In the genomic region with DNA sequence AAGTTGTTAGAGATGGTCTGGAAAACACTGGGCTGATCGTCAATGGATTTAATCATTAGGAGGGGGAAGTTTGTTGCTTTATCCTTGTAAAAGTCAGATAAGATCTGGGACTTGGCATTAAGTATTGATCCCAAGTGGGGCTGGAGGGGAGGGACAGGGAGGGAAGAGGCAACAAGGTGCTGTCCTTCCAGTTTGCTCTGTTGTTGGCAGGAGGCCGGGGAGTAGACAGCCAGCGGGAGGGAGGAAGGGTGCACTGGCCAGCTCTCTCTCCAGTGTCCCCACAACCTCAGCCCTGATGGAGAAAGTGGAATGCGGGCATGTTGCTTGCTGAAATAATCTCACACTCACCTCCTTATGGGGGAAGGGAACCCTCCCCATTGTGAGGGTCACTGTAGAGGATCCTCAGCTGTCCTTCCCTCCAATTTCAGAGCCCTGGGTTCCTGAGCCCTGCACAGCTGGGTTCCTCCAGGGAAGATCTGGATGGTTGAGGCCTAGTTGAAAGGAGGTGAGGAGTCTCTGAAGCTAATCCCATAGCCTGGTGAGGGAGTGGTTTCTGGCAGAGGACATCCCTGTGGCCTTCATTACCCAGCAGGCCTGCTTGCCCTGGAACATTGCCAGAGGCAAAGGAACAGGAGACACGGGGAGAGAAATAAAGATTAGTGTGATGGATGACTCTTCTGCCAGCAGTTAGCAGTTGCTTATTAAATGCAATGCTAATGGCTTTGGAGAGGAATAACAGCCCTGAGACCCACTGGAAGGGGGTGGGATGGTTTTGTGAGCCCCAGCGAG, we compare ENCODE assay signal across 11 cellular contexts.
DNase-seq lines count a peak whose midpoint lies in the region; ATAC-seq and TF ChIP-seq lines count a peak whose summit lies in the region.
"Had no signal": no experiment of that assay in that cellular context is flagged by ENCODE, and none has a peak within 500 bp of the region (broad histone marks: within the 10 kb centered on the region; RNA-seq: fewer than 3 reads in every experiment).

No MANE protein-coding gene starts in this region.

- H3K36me3 ChIP-seq in thyroid gland, result no peaks in the 10 kb centered on the region
- H3K36me3 ChIP-seq: ascending aorta, MG63 had no signal

- WGBS in thyroid gland, 2 donors, result 67 to 70% methylated on average over 6 of the region's 6 CpGs

- no peak for TF ChIP-seq POLR2A in thyroid gland (IDR thresholded peaks at IDR 0.05)

- CTCF ChIA-PET in activated naive CD4-positive, alpha-beta T cell treated with anti-CD3 and anti-CD28 coated beads, Interleukin-2, amount 10 ng/mL, durations not matched to agents 7 days and 5 days (lab: Charles Lee), result interaction anchor here (1.4 kb wide), 1 partner anchor 13 kb away, joined by 3 read pairs; no protein-coding TSS in a partner anchor
- CTCF ChIA-PET in activated CD8-positive, alpha-beta T cell treated with anti-CD3 and anti-CD28 coated beads, Interleukin-2, amount 10 ng/mL, durations not matched to agents 7 days and 5 days (lab: Charles Lee), result no interaction called here

- H3K4me3 Mint-ChIP-seq in activated naive CD4-positive, alpha-beta T cell treated with anti-CD3 and anti-CD28 coated beads, Interleukin-2, amount 50 U/mL, for 24 hours, result no peak overlapping the region
- H3K4me3 Mint-ChIP-seq in activated naive CD4-positive, alpha-beta T cell treated with anti-CD3 and anti-CD28 coated beads, Interleukin-2, amount 10 ng/mL, durations not matched to agents 7 days and 5 days, result no peak overlapping the region
- no peak overlapping the region for H3K4me3 Mint-ChIP-seq in endothelial cell (ENCODE audit: unreplicated experiment)
- no peak overlapping the region for H3K4me3 Mint-ChIP-seq in activated CD8-positive, alpha-beta T cell treated with anti-CD3 and anti-CD28 coated beads, Interleukin-2, amount 10 ng/mL, durations not matched to agents 7 days and 5 days
- H3K4me3 Mint-ChIP-seq: natural killer cell had no signal

- no peaks in the 10 kb centered on the region for H3K27me3 ChIP-seq in thyroid gland
- H3K27me3 ChIP-seq: ascending aorta, MG63 had no signal

- no peaks in the 10 kb centered on the region for H3K36me3 Mint-ChIP-seq in activated naive CD4-positive, alpha-beta T cell treated with anti-CD3 and anti-CD28 coated beads, Interleukin-2, amount 50 U/mL, for 24 hours
- H3K36me3 Mint-ChIP-seq in activated naive CD4-positive, alpha-beta T cell treated with anti-CD3 and anti-CD28 coated beads, Interleukin-2, amount 10 ng/mL, durations not matched to agents 7 days and 5 days, result peaks cover 2% of the 10 kb centered on the region
- peaks cover 10% of the 10 kb centered on the region for H3K36me3 Mint-ChIP-seq in endothelial cell (ENCODE audit: low read depth, unreplicated experiment)
- H3K36me3 Mint-ChIP-seq in activated CD8-positive, alpha-beta T cell treated with anti-CD3 and anti-CD28 coated beads, Interleukin-2, amount 10 ng/mL, durations not matched to agents 7 days and 5 days (ENCODE audit: low read depth), result peaks cover 17% of the 10 kb centered on the region
- H3K36me3 Mint-ChIP-seq: natural killer cell had no signal

- no peak for TF ChIP-seq CTCF in endothelial cell (IDR thresholded peaks at IDR 0.05; ENCODE audit: unreplicated experiment)
- TF ChIP-seq CTCF in thyroid gland (IDR thresholded peaks at IDR 0.05), result no peak

- H3K4me3 ChIP-seq in thyroid gland (replicated peaks in 1 of 3), result no peak overlapping the region
- H3K4me3 ChIP-seq: ascending aorta, MG63 had no signal

- peaks cover 50% of the 10 kb centered on the region for H3K4me1 Mint-ChIP-seq in activated naive CD4-positive, alpha-beta T cell treated with anti-CD3 and anti-CD28 coated beads, Interleukin-2, amount 50 U/mL, for 24 hours
- peaks cover 38% of the 10 kb centered on the region for H3K4me1 Mint-ChIP-seq in activated naive CD4-positive, alpha-beta T cell treated with anti-CD3 and anti-CD28 coated beads, Interleukin-2, amount 10 ng/mL, durations not matched to agents 7 days and 5 days
- peaks cover 42% of the 10 kb centered on the region for H3K4me1 Mint-ChIP-seq in endothelial cell (ENCODE audit: unreplicated experiment)
- H3K4me1 Mint-ChIP-seq in activated CD8-positive, alpha-beta T cell treated with anti-CD3 and anti-CD28 coated beads, Interleukin-2, amount 10 ng/mL, durations not matched to agents 7 days and 5 days (ENCODE audit: low read depth), result peaks cover 46% of the 10 kb centered on the region

- intact Hi-C loops in thyroid gland (cut with DNase I), result no loop called here

- peak overlapping the region; percentile 51 for H3K27ac Mint-ChIP-seq in activated naive CD4-positive, alpha-beta T cell treated with anti-CD3 and anti-CD28 coated beads, Interleukin-2, amount 50 U/mL, for 24 hours
- no peak overlapping the region for H3K27ac Mint-ChIP-seq in activated naive CD4-positive, alpha-beta T cell treated with anti-CD3 and anti-CD28 coated beads, Interleukin-2, amount 10 ng/mL, durations not matched to agents 7 days and 5 days
- H3K27ac Mint-ChIP-seq in endothelial cell (ENCODE audit: unreplicated experiment), result peak overlapping the region; percentile 40
- no peak overlapping the region for H3K27ac Mint-ChIP-seq in activated CD8-positive, alpha-beta T cell treated with anti-CD3 and anti-CD28 coated beads, Interleukin-2, amount 10 ng/mL, durations not matched to agents 7 days and 5 days
- H3K27ac Mint-ChIP-seq: natural killer cell had no signal

- no peak for DNase-seq in activated naive CD4-positive, alpha-beta T cell treated with anti-CD3 and anti-CD28 coated beads, Interleukin-2, amount 10 ng/mL, durations not matched to agents 7 days and 5 days
- peak; percentile 69 for DNase-seq in NCI-H446 treated with DMSO at 0.1 percent for 48 hours (lab: John Stamatoyannopoulos, UW)
- no peak for DNase-seq in endothelial cell (ENCODE audit: low spot score)
- DNase-seq in thyroid gland, result peak; percentile 36 to 51
- no peak for DNase-seq in activated CD8-positive, alpha-beta T cell treated with anti-CD3 and anti-CD28 coated beads, Interleukin-2, amount 10 ng/mL, durations not matched to agents 7 days and 5 days
- no peak for DNase-seq in ecto neural progenitor cell (ENCODE audit: low spot score)
- DNase-seq: MG63, natural killer cell had no signal

- H3K27me3 Mint-ChIP-seq in activated naive CD4-positive, alpha-beta T cell treated with anti-CD3 and anti-CD28 coated beads, Interleukin-2, amount 50 U/mL, for 24 hours, result no peaks in the 10 kb centered on the region
- no peaks in the 10 kb centered on the region for H3K27me3 Mint-ChIP-seq in activated naive CD4-positive, alpha-beta T cell treated with anti-CD3 and anti-CD28 coated beads, Interleukin-2, amount 10 ng/mL, durations not matched to agents 7 days and 5 days
- H3K27me3 Mint-ChIP-seq in endothelial cell (ENCODE audit: unreplicated experiment), result peaks cover 5% of the 10 kb centered on the region
- no peaks in the 10 kb centered on the region for H3K27me3 Mint-ChIP-seq in activated CD8-positive, alpha-beta T cell treated with anti-CD3 and anti-CD28 coated beads, Interleukin-2, amount 10 ng/mL, durations not matched to agents 7 days and 5 days (ENCODE audit: low read depth)

- H3K27ac ChIP-seq in thyroid gland, result no peak overlapping the region
- H3K27ac ChIP-seq: ascending aorta had no signal

- H3K9me3 Mint-ChIP-seq in activated naive CD4-positive, alpha-beta T cell treated with anti-CD3 and anti-CD28 coated beads, Interleukin-2, amount 50 U/mL, for 24 hours, result no peaks in the 10 kb centered on the region
- no peaks in the 10 kb centered on the region for H3K9me3 Mint-ChIP-seq in activated naive CD4-positive, alpha-beta T cell treated with anti-CD3 and anti-CD28 coated beads, Interleukin-2, amount 10 ng/mL, durations not matched to agents 7 days and 5 days
- H3K9me3 Mint-ChIP-seq in endothelial cell (ENCODE audit: unreplicated experiment), result no peaks in the 10 kb centered on the region
- no peaks in the 10 kb centered on the region for H3K9me3 Mint-ChIP-seq in activated CD8-positive, alpha-beta T cell treated with anti-CD3 and anti-CD28 coated beads, Interleukin-2, amount 10 ng/mL, durations not matched to agents 7 days and 5 days (ENCODE audit: insufficient read depth)
- H3K9me3 Mint-ChIP-seq: natural killer cell had no signal

- no peak for ATAC-seq in HG02642 (IDR thresholded peaks at IDR 0.05; ENCODE audit: poor library complexity, unreplicated experiment)
- no peak for ATAC-seq in activated CD8-positive, alpha-beta T cell treated with anti-CD3 and anti-CD28 coated beads, Interleukin-2, amount 10 ng/mL, durations not matched to agents 7 days and 5 days
- ATAC-seq: natural killer cell had no signal

- POLR2A ChIA-PET in activated CD8-positive, alpha-beta T cell treated with anti-CD3 and anti-CD28 coated beads, Interleukin-2, amount 10 ng/mL, durations not matched to agents 7 days and 5 days (lab: Charles Lee), result no interaction called here

- H3K9me3 ChIP-seq in thyroid gland, result no peaks in the 10 kb centered on the region
- H3K9me3 ChIP-seq: ascending aorta, MG63 had no signal

- H3K4me1 ChIP-seq in thyroid gland, result peaks cover 5 to 30% of the 10 kb centered on the region in 2 donors
- H3K4me1 ChIP-seq: ascending aorta had no signal

Comparison
In these comparisons a context has a peak if more than half of its experiments do, and no peak if none do; other contexts are left out.
1. H3K27ac Mint-ChIP-seq: peak in activated naive CD4-positive, alpha-beta T cell treated with anti-CD3 and anti-CD28 coated beads, Interleukin-2, amount 50 U/mL, for 24 hours (single experiment) and endothelial cell (single experiment); none in activated naive CD4-positive, alpha-beta T cell treated with anti-CD3 and anti-CD28 coated beads, Interleukin-2, amount 10 ng/mL, durations not matched to agents 7 days and 5 days (single experiment) and activated CD8-positive, alpha-beta T cell treated with anti-CD3 and anti-CD28 coated beads, Interleukin-2, amount 10 ng/mL, durations not matched to agents 7 days and 5 days (single experiment).
2. DNase-seq: peak in NCI-H446 treated with DMSO at 0.1 percent for 48 hours (single experiment) and thyroid gland (2 of 2); none in activated naive CD4-positive, alpha-beta T cell treated with anti-CD3 and anti-CD28 coated beads, Interleukin-2, amount 10 ng/mL, durations not matched to agents 7 days and 5 days (single experiment), endothelial cell (single experiment), activated CD8-positive, alpha-beta T cell treated with anti-CD3 and anti-CD28 coated beads, Interleukin-2, amount 10 ng/mL, durations not matched to agents 7 days and 5 days (single experiment) and ecto neural progenitor cell (single experiment).